Comparison of ENCODE assay signal across 8 cellular contexts in genomic region chr3:122299872-122300460, GRCh38. TPM values are rescaled to one million over a fixed set of nuclear protein-coding genes. Genes with fewer than 3 reads are reported as not detected.
DNase-seq lines count a peak whose midpoint lies in the region; ATAC-seq and TF ChIP-seq lines count a peak whose summit lies in the region.

No MANE protein-coding gene starts in this region.

- H2AFZ ChIP-seq in OCI-LY7 (ENCODE audit: low read length) = no peak overlapping the region

- H3K36me3 ChIP-seq in left ventricle myocardium inferior (no peaks in the 10 kb centered on the region), OCI-LY7 (ENCODE audit: insufficient read depth, low read length) (no peaks in the 10 kb centered on the region), gastroesophageal sphincter (no peaks in the 10 kb centered on the region)

- H3K4me1 ChIP-seq in left ventricle myocardium inferior (no peaks in the 10 kb centered on the region), OCI-LY7 (ENCODE audit: insufficient read depth, low read length, poor library complexity, severe bottlenecking) (peaks cover 9% of the 10 kb centered on the region), gastroesophageal sphincter (peaks cover 0 to 5% (median 0%) of the 10 kb centered on the region in 3 donors)

- no peaks in the 10 kb centered on the region for H3K36me3 Mint-ChIP-seq in neural crest cell (ENCODE audit: low read depth)

- no peak overlapping the region for H3K4me3 Mint-ChIP-seq in neural crest cell

- no peaks in the 10 kb centered on the region for H4K20me1 ChIP-seq in OCI-LY7 (ENCODE audit: insufficient read depth, low read length)

- no peak for TF ChIP-seq EP300 in gastroesophageal sphincter (IDR thresholded peaks at IDR 0.05)

- POLR2A ChIA-PET in OCI-LY7 (lab: Charles Lee) = interaction anchor here (0.7 to 0.9 kb wide), 2 partner anchors 14 to 696 kb away, joined by 4 read pairs; no protein-coding TSS in a partner anchor

- no peaks in the 10 kb centered on the region for H3K4me1 Mint-ChIP-seq in neural crest cell

- H3K27ac ChIP-seq in left ventricle myocardium inferior (replicated peaks) = no peak overlapping the region
- no peak overlapping the region for H3K27ac ChIP-seq in OCI-LY7 (ENCODE audit: low read depth, low read length, poor library complexity, severe bottlenecking)
- H3K27ac ChIP-seq in gastroesophageal sphincter = no peak overlapping the region

- no peak overlapping the region for H3K27ac Mint-ChIP-seq in neural crest cell (ENCODE audit: unreplicated experiment)

- ATAC-seq in Right ventricle myocardium superior (ENCODE audit: poor library complexity) = no peak
- no peak for ATAC-seq in HG03139 (IDR thresholded peaks at IDR 0.05; ENCODE audit: unreplicated experiment)
- ATAC-seq in gastroesophageal sphincter = no peak

- DNase-seq in left ventricle myocardium inferior (no peak), Right ventricle myocardium superior (no peak), OCI-LY7 (ENCODE audit: low spot score) (peak; percentile 51), choroid plexus epithelial cell (ENCODE audit: low read depth) (peak; percentile 54), neural crest cell (ENCODE audit: low read depth, low spot score) (peak; percentile 18), OCI-M2 (lab: John Stamatoyannopoulos, UW; ENCODE audit: unreplicated experiment) (no peak)

- H3K27me3 ChIP-seq in left ventricle myocardium inferior (ENCODE audit: low read depth) (no peaks in the 10 kb centered on the region), gastroesophageal sphincter (no peaks in the 10 kb centered on the region)

- intact Hi-C loops in left ventricle myocardium inferior (cut with micrococcal nuclease) = no loop called here
- intact Hi-C loops in Right ventricle myocardium superior (cut with DNase I) = no loop called here
- intact Hi-C loops in OCI-LY7 (cut with micrococcal nuclease; ENCODE audit: unreplicated experiment) = loop anchor here (2.0 kb wide), 2 partner anchors 45 to 751 kb away; no protein-coding TSS in a partner anchor

- peaks cover 3% of the 10 kb centered on the region for H3K9me3 Mint-ChIP-seq in neural crest cell

- no peaks in the 10 kb centered on the region for H3K79me2 ChIP-seq in OCI-LY7 (ENCODE audit: insufficient read depth, low read depth, low read length)

- peaks cover 9% of the 10 kb centered on the region for H3K9me3 ChIP-seq in left ventricle myocardium inferior (replicated peaks)
- peaks cover 9% of the 10 kb centered on the region; the same call in 1 of the 2 replicates for H3K9me3 ChIP-seq in OCI-LY7 (ENCODE audit: low read length)
- H3K9me3 ChIP-seq in gastroesophageal sphincter = peaks cover 0 to 9% (median 0%) of the 10 kb centered on the region in 3 donors

- TF ChIP-seq POLR2A in gastroesophageal sphincter (IDR thresholded peaks at IDR 0.05) = no peak

- no peaks in the 10 kb centered on the region for H3K9me2 ChIP-seq in OCI-LY7 (ENCODE audit: insufficient read depth, low read length)

- CTCF ChIA-PET in OCI-LY7 (lab: Charles Lee; ENCODE audit: unreplicated experiment) = no interaction called here

- TF ChIP-seq CTCF in left ventricle myocardium inferior (IDR thresholded peaks at IDR 0.05; ENCODE audit: borderline replicate concordance) (peak; percentile 37), OCI-LY7 (conservative IDR thresholded peaks at IDR 0.05; ENCODE audit: low read length) (peak; percentile 82), choroid plexus epithelial cell (conservative IDR thresholded peaks at IDR 0.05; ENCODE audit: low read depth, low read length) (peak; percentile 70), neural crest cell (conservative IDR thresholded peaks at IDR 0.05) (peak; percentile 70), gastroesophageal sphincter (IDR thresholded peaks at IDR 0.05) (no peak)

- H3K4me3 ChIP-seq in left ventricle myocardium inferior (no peak overlapping the region), OCI-LY7 (ENCODE audit: low read depth, low read length, poor library complexity, severe bottlenecking) (no peak overlapping the region), choroid plexus epithelial cell (ENCODE audit: low read depth, low read length) (no peak overlapping the region), gastroesophageal sphincter (no peak overlapping the region)

- 73 to 80% methylated on average over 12 of the region's 12 CpGs for WGBS in gastroesophageal sphincter (ENCODE audit: low coverage in 1 of 2), 2 donors

- H3K4me2 ChIP-seq in OCI-LY7 (ENCODE audit: low read length) = no peak overlapping the region

- H3K27me3 Mint-ChIP-seq in neural crest cell (ENCODE audit: low read depth) = no peaks in the 10 kb centered on the region

- BruUV-seq in OCI-LY7 (replicated peaks; lab: Mats Ljungman, UMichigan) = no TSS peak

RNA-seq across cellular contexts. Expression of gene CSTA, which starts 25.1 kb away (rescaled TPM):
- total RNA-seq in left ventricle myocardium inferior (0.74 TPM), Right ventricle myocardium superior (0.73 TPM), OCI-LY7 (2022) (0.70 TPM in 1 of 2 replicates, not detected in the other), neural crest cell (not detected in 2 replicates), gastroesophageal sphincter (10 to 100 TPM in 1 of 4 donors, 1 to 10 TPM in 2, under 1 TPM in 1; 0.69 to 95.6 (median 5.3) TPM)
- total RNA-seq in OCI-LY7 (2014; rRNA removed; shearing (Covaris generic)) = 0.22 and 0.62 TPM in 2 replicates

Comparison
In these comparisons a context has a peak if more than half of its experiments do, and no peak if none do; other contexts are left out.
1. DNase-seq: peak in OCI-LY7 (single experiment), choroid plexus epithelial cell (single experiment) and neural crest cell (single experiment); none in left ventricle myocardium inferior (single experiment), Right ventricle myocardium superior (single experiment) and OCI-M2 (single experiment).
2. CTCF ChIP-seq: peak in left ventricle myocardium inferior (single experiment), OCI-LY7 (single experiment), choroid plexus epithelial cell (single experiment) and neural crest cell (single experiment); none in gastroesophageal sphincter (0 of 4).